In the genomic region with DNA sequence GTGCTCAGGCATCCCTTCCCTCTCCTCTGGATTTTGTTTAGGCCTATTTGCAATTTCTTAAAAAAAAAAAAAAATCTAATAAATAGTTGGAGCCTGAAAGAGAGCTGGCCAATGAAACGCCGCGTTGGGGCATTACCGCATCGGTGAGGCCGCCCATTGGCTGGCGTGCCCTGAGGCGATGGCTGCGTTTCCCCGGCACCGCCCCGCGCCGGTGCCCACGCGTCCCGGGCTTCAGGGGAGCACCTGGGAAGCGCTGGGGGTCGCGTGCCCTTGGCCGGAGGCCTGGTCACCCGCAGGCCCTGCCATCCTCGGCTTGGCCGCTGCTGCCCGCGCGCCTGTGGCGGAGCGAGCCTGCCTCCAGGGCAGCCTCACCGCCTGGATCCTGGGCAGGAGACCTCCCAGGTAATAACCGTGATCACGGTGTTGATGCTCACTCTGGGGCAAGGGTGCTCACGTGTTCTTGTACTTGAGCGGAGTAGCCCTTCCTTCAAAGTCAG, we compare ENCODE assay signal across 8 cellular contexts.
DNase-seq lines count a peak whose midpoint lies in the region; ATAC-seq and TF ChIP-seq lines count a peak whose summit lies in the region.

No MANE protein-coding gene starts in this region.

- peaks cover 0 to 13% (median 6%) of the 10 kb centered on the region in 7 donors for H3K9me3 Mint-ChIP-seq in CD14-positive monocyte

- peak; percentile 74 for ATAC-seq in HG02571 (IDR thresholded peaks at IDR 0.05; ENCODE audit: unreplicated experiment)

- no peak overlapping the region for H3K27ac ChIP-seq in skeletal muscle tissue (ENCODE audit: low read depth, low read length)
- no peak overlapping the region for H3K27ac ChIP-seq in vagina

- peaks cover 52 to 71% (median 54%) of the 10 kb centered on the region in 3 donors for H3K27me3 Mint-ChIP-seq in CD14-positive monocyte (ENCODE audit: low read depth in 3 of 3)

- TF ChIP-seq POLR2A in vagina (IDR thresholded peaks at IDR 0.05): no peak

- no peak overlapping the region for H3K27ac Mint-ChIP-seq in CD14-positive monocyte

- no peak for DNase-seq in CD14-positive monocyte (ENCODE audit: low spot score)
- DNase-seq in SW480 (ENCODE audit: low spot score): peak; percentile 42
- peak in 55 of 58 donors; percentile 18 to 92 (median 66) for DNase-seq in anterior cingulate cortex (lab: John Stamatoyannopoulos, UW)
- DNase-seq in cortex of kidney (lab: John Stamatoyannopoulos, UW): no peak
- DNase-seq in vagina (ENCODE audit: extremely low spot score in 2 of 2): no peak

- H3K36me3 ChIP-seq in iPS-15b (ENCODE audit: control insufficient read depth, insufficient read depth, low read length) (no peaks in the 10 kb centered on the region), skeletal muscle tissue (ENCODE audit: control insufficient read depth in 3 of 3, insufficient read depth in 3 of 3, low read length in 3 of 3) (no peaks in the 10 kb centered on the region), vagina (no peaks in the 10 kb centered on the region)

- TF ChIP-seq CTCF in CD14-positive monocyte (IDR thresholded peaks at IDR 0.05) (no peak), vagina (IDR thresholded peaks at IDR 0.05) (no peak)

- peaks cover 6% of the 10 kb centered on the region for H3K4me1 ChIP-seq in iPS-15b (ENCODE audit: control insufficient read depth, insufficient read depth, low read length)
- peaks cover 0 to 4% (median 2%) of the 10 kb centered on the region in 3 donors for H3K4me1 ChIP-seq in skeletal muscle tissue (ENCODE audit: control insufficient read depth in 3 of 3, insufficient read depth in 3 of 3, low read length in 3 of 3)
- peaks cover 11% of the 10 kb centered on the region for H3K4me1 ChIP-seq in vagina

- no peaks in the 10 kb centered on the region for H3K9me3 ChIP-seq in iPS-15b (ENCODE audit: control insufficient read depth, insufficient read depth, low read length)
- peaks cover 0 to 3% (median 2%) of the 10 kb centered on the region in 3 donors for H3K9me3 ChIP-seq in skeletal muscle tissue (ENCODE audit: control insufficient read depth in 3 of 3, low read length in 3 of 3)
- no peaks in the 10 kb centered on the region for H3K9me3 ChIP-seq in vagina

- H3K4me3 ChIP-seq in iPS-15b (ENCODE audit: low read depth, low read length) (peak overlapping the region; percentile 64), skeletal muscle tissue (ENCODE audit: low read length in 3 of 3) (peak overlapping the region; percentile 51 to 54 (median 52)), vagina (peak overlapping the region in 1 of 2 donors; percentile 13)

- intact Hi-C loops in CD14-positive monocyte (cut with micrococcal nuclease) (no loop called here), vagina (cut with DNase I) (no loop called here)

- peaks cover 7% of the 10 kb centered on the region for H3K4me1 Mint-ChIP-seq in CD14-positive monocyte

- peak overlapping the region; percentile 64 to 82 for H3K4me3 Mint-ChIP-seq in CD14-positive monocyte

- peaks cover 0 to 5% of the 10 kb centered on the region in 2 donors for H3K36me3 Mint-ChIP-seq in CD14-positive monocyte

- H3K9ac ChIP-seq in iPS-15b (ENCODE audit: low read depth, low read length) (no peak overlapping the region), skeletal muscle tissue (ENCODE audit: low read depth in 1 of 3, low read length in 3 of 3) (no peak overlapping the region)

- peaks cover 68% of the 10 kb centered on the region for H3K27me3 ChIP-seq in iPS-15b (ENCODE audit: control insufficient read depth, insufficient read depth, low read length)
- peaks cover 14 to 26% (median 19%) of the 10 kb centered on the region in 3 donors for H3K27me3 ChIP-seq in skeletal muscle tissue (ENCODE audit: control insufficient read depth in 3 of 3, insufficient read depth in 3 of 3, low read length in 3 of 3)
- no peaks in the 10 kb centered on the region for H3K27me3 ChIP-seq in vagina

Comparison
In these comparisons a context has a peak if more than half of its experiments do, and no peak if none do; other contexts are left out.
1. DNase-seq: peak in SW480 (single experiment) and anterior cingulate cortex (55 of 58); none in CD14-positive monocyte (single experiment), cortex of kidney (single experiment) and vagina (0 of 2).